ENCODE assay signal across 12 cellular contexts in genomic region chr12:104462325-104462724, GRCh38. TPM values are rescaled to one million over a fixed set of nuclear protein-coding genes. Genes with fewer than 3 reads are reported as not detected.
DNase-seq lines count a peak whose midpoint lies in the region; ATAC-seq and TF ChIP-seq lines count a peak whose summit lies in the region.
"Had no signal": no experiment of that assay in that cellular context is flagged by ENCODE, and none has a peak within 500 bp of the region (broad histone marks: within the 10 kb centered on the region; RNA-seq: fewer than 3 reads in every experiment).

No MANE protein-coding gene starts in this region.

- no peaks in the 10 kb centered on the region for H3K27me3 Mint-ChIP-seq in CD4-positive, alpha-beta memory T cell
- no peaks in the 10 kb centered on the region for H3K27me3 Mint-ChIP-seq in IgD-negative memory B cell
- H3K27me3 Mint-ChIP-seq in activated T-helper 2 cell treated with anti-CD3 and anti-CD28 coated beads, Interferon-gamma antibody, Interleukin-2, Interleukin-4, amounts not matched to agents 10 μg/mL and 5 μg/mL and 100 μg/mL, durations not matched to agents 14 hours and 24 hours and 36 hours (ENCODE audit: low read depth): no peaks in the 10 kb centered on the region
- H3K27me3 Mint-ChIP-seq in natural killer cell (ENCODE audit: low read depth in 2 of 2): no peaks in the 10 kb centered on the region

- no peaks in the 10 kb centered on the region for H3K9me3 Mint-ChIP-seq in CD4-positive, alpha-beta memory T cell
- no peaks in the 10 kb centered on the region for H3K9me3 Mint-ChIP-seq in IgD-negative memory B cell
- no peaks in the 10 kb centered on the region for H3K9me3 Mint-ChIP-seq in activated T-helper 2 cell treated with anti-CD3 and anti-CD28 coated beads, Interferon-gamma antibody, Interleukin-2, Interleukin-4, amounts not matched to agents 10 μg/mL and 5 μg/mL and 100 μg/mL, durations not matched to agents 14 hours and 24 hours and 36 hours
- H3K9me3 Mint-ChIP-seq in natural killer cell: no peaks in the 10 kb centered on the region

- no peak for ATAC-seq in natural killer cell
- no peak for ATAC-seq in body of pancreas

- CTCF ChIA-PET in CD4-positive, alpha-beta memory T cell (lab: Charles Lee; ENCODE audit: partially characterized antibody): interaction anchor here (3.6 kb wide), 1 partner anchor 16 kb away, joined by 12 read pairs; no protein-coding TSS in a partner anchor

- POLR2A ChIA-PET in CD4-positive, alpha-beta memory T cell (lab: Charles Lee; ENCODE audit: partially characterized antibody): interaction anchor here (0.7 to 6.6 kb wide), 8 partner anchors 10 to 210 kb away, joined by 3 to 72 read pairs (median 4); no protein-coding TSS in a partner anchor

- no peaks in the 10 kb centered on the region for H3K36me3 ChIP-seq in CD4-positive, alpha-beta memory T cell (ENCODE audit: insufficient read depth, low read length)
- H3K36me3 ChIP-seq in body of pancreas (replicated peaks in 1 of 2; ENCODE audit: insufficient read depth in 1 of 2, low read depth in 2 of 2): no peaks in the 10 kb centered on the region
- H3K36me3 ChIP-seq: heart left ventricle had no signal

- peak overlapping the region; percentile 85 to 96 (median 93) for H3K27ac Mint-ChIP-seq in CD4-positive, alpha-beta memory T cell
- H3K27ac Mint-ChIP-seq in IgD-negative memory B cell: peak overlapping the region; percentile 74 to 97 (median 97)
- peak overlapping the region; percentile 92 for H3K27ac Mint-ChIP-seq in activated T-helper 2 cell treated with anti-CD3 and anti-CD28 coated beads, Interferon-gamma antibody, Interleukin-2, Interleukin-4, amounts not matched to agents 10 μg/mL and 5 μg/mL and 100 μg/mL, durations not matched to agents 14 hours and 24 hours and 36 hours
- peak overlapping the region; percentile 91 to 93 for H3K27ac Mint-ChIP-seq in natural killer cell

- H3K4me1 Mint-ChIP-seq in CD4-positive, alpha-beta memory T cell: peaks cover 55 to 95% (median 69%) of the 10 kb centered on the region in 4 donors
- H3K4me1 Mint-ChIP-seq in IgD-negative memory B cell (peaks cover 54 to 64% (median 57%) of the 10 kb centered on the region in 3 donors), natural killer cell (peaks cover 75 to 76% of the 10 kb centered on the region in 2 donors)
- H3K4me1 Mint-ChIP-seq in activated T-helper 2 cell treated with anti-CD3 and anti-CD28 coated beads, Interferon-gamma antibody, Interleukin-2, Interleukin-4, amounts not matched to agents 10 μg/mL and 5 μg/mL and 100 μg/mL, durations not matched to agents 14 hours and 24 hours and 36 hours (ENCODE audit: low read depth): peaks cover 62% of the 10 kb centered on the region

- H3K4me3 ChIP-seq in CD4-positive, alpha-beta memory T cell (ENCODE audit: low read length in 2 of 2): peak overlapping the region; percentile 2 to 21
- no peak overlapping the region for H3K4me3 ChIP-seq in body of pancreas

- no peak for TF ChIP-seq POLR2A in body of pancreas (IDR thresholded peaks at IDR 0.05)

- intact Hi-C loops in CD4-positive, alpha-beta memory T cell (cut with micrococcal nuclease): loop anchor here (10.0 kb wide), 1 partner anchor 158 kb away; the partner anchor contains the start of gene EID3
- intact Hi-C loops in activated T-helper 2 cell treated with anti-CD3 and anti-CD28 coated beads, Interferon-gamma antibody, Interleukin-2, Interleukin-4, amounts not matched to agents 10 μg/mL and 5 μg/mL and 100 μg/mL, durations not matched to agents 14 hours and 24 hours and 36 hours (cut with micrococcal nuclease): loop anchor here (2.0 to 5.0 kb wide), 4 partner anchors 16 to 300 kb away; no protein-coding TSS in a partner anchor
- intact Hi-C loops in natural killer cell (cut with micrococcal nuclease): loop anchor here (2.0 kb wide), 1 partner anchor 16 kb away; no protein-coding TSS in a partner anchor
- intact Hi-C loops in body of pancreas (cut with DNase I): no loop called here

- peak overlapping the region; percentile 79 to 93 (median 84) for H3K4me3 Mint-ChIP-seq in CD4-positive, alpha-beta memory T cell
- H3K4me3 Mint-ChIP-seq in IgD-negative memory B cell (peak overlapping the region; percentile 71 to 90 (median 76)), natural killer cell (peak overlapping the region; percentile 78)
- H3K4me3 Mint-ChIP-seq in activated T-helper 2 cell treated with anti-CD3 and anti-CD28 coated beads, Interferon-gamma antibody, Interleukin-2, Interleukin-4, amounts not matched to agents 10 μg/mL and 5 μg/mL and 100 μg/mL, durations not matched to agents 14 hours and 24 hours and 36 hours (ENCODE audit: low read depth): peak overlapping the region; percentile 74

- 82 to 85% methylated on average over 1 of the region's 1 CpG for WGBS in body of pancreas, 2 donors

- H3K36me3 Mint-ChIP-seq in CD4-positive, alpha-beta memory T cell: peaks cover 0 to 19% of the 10 kb centered on the region in 2 donors
- H3K36me3 Mint-ChIP-seq in IgD-negative memory B cell: peaks cover 5% of the 10 kb centered on the region
- peaks cover 40% of the 10 kb centered on the region for H3K36me3 Mint-ChIP-seq in activated T-helper 2 cell treated with anti-CD3 and anti-CD28 coated beads, Interferon-gamma antibody, Interleukin-2, Interleukin-4, amounts not matched to agents 10 μg/mL and 5 μg/mL and 100 μg/mL, durations not matched to agents 14 hours and 24 hours and 36 hours (ENCODE audit: low read depth)
- no peaks in the 10 kb centered on the region for H3K36me3 Mint-ChIP-seq in natural killer cell

- peaks cover 80% of the 10 kb centered on the region for H3K4me1 ChIP-seq in CD4-positive, alpha-beta memory T cell (ENCODE audit: insufficient read depth, low read length)
- H3K4me1 ChIP-seq in body of pancreas: peaks cover 25% of the 10 kb centered on the region

- H3K27me3 ChIP-seq in CD4-positive, alpha-beta memory T cell (ENCODE audit: insufficient read depth, low read length): no peaks in the 10 kb centered on the region
- no peaks in the 10 kb centered on the region for H3K27me3 ChIP-seq in body of pancreas
- H3K27me3 ChIP-seq: heart left ventricle had no signal

- peak overlapping the region; percentile 62 for H3K27ac ChIP-seq in CD4-positive, alpha-beta memory T cell (ENCODE audit: low read depth, low read length)
- no peak overlapping the region for H3K27ac ChIP-seq in body of pancreas

- no peak for DNase-seq in CD4-positive, alpha-beta memory T cell
- DNase-seq in activated T-helper 2 cell treated with anti-CD3 and anti-CD28 coated beads, Interferon-gamma antibody, Interleukin-2, Interleukin-4, amounts not matched to agents 10 μg/mL and 5 μg/mL and 100 μg/mL, durations not matched to agents 14 hours and 24 hours and 36 hours (ENCODE audit: low spot score): no peak
- DNase-seq in natural killer cell (no peak), body of pancreas (no peak), NK-92 (lab: John Stamatoyannopoulos, UW; ENCODE audit: unreplicated experiment) (no peak), NCI-H82 treated with DMSO at 0.1 percent for 48 hours (lab: John Stamatoyannopoulos, UW; ENCODE audit: unreplicated experiment) (no peak)
- DNase-seq: heart left ventricle; NCI-H1436 treated with DMSO at 0.1 percent for 48 hours; NCI-H446 treated with DMSO at 0.1 percent for 48 hours; stimulated activated CD4-positive, alpha-beta T cell treated with anti-CD3 and anti-CD28 coated beads, Interleukin-1b, Interleukin-23, amount 100 ng/mL, for 48 hours; SW 1271 had no signal

- no peaks in the 10 kb centered on the region for H3K9me3 ChIP-seq in CD4-positive, alpha-beta memory T cell (ENCODE audit: control insufficient read depth in 1 of 2, low read length in 2 of 2)
- no peaks in the 10 kb centered on the region for H3K9me3 ChIP-seq in body of pancreas
- H3K9me3 ChIP-seq: heart left ventricle had no signal

- no peak for TF ChIP-seq CTCF in natural killer cell (IDR thresholded peaks at IDR 0.05)
- no peak for TF ChIP-seq CTCF in body of pancreas (IDR thresholded peaks at IDR 0.05)

RNA-seq across cellular contexts. Expression of gene CHST11, which starts 5.6 kb away (rescaled TPM):
- total RNA-seq in CD4-positive, alpha-beta memory T cell: 10 to 100 TPM; 55.1 to 55.8 TPM
- polyA plus RNA-seq in CD4-positive, alpha-beta memory T cell: 10 to 100 TPM; 63.8 to 64.6 TPM
- polyA plus RNA-seq in IgD-negative memory B cell: 41.7 TPM
- 41.0 and 50.6 TPM in 2 replicates for total RNA-seq in activated T-helper 2 cell treated with anti-CD3 and anti-CD28 coated beads, Interferon-gamma antibody, Interleukin-2, Interleukin-4, amounts not matched to agents 10 μg/mL and 5 μg/mL and 100 μg/mL, durations not matched to agents 14 hours and 24 hours and 36 hours
- total RNA-seq in natural killer cell (100 to 1,000 TPM in 1 of 3 donors, 10 to 100 TPM in 2; 85.3 to 118 (median 96.1) TPM), body of pancreas (10 to 100 TPM in 1 of 2 donors, 1 to 10 TPM in 1; 4.6 to 14.5 TPM)

Comparison
In these comparisons a context has a peak if more than half of its experiments do, and no peak if none do; other contexts are left out.
1. H3K4me3 ChIP-seq: peak in CD4-positive, alpha-beta memory T cell (2 of 2); none in body of pancreas (0 of 2).
2. Peak in every context shown above with its lines, with median percentiles within 50 percentile points of each other: H3K27ac Mint-ChIP-seq and H3K4me3 Mint-ChIP-seq.